Comparison of ENCODE assay signal across 8 cellular contexts in genomic region chr9:114339130-114339908, GRCh38. TPM values are rescaled to one million over a fixed set of nuclear protein-coding genes. Genes with fewer than 3 reads are reported as not detected.
A peak's percentile ranks its signal among the peaks of the same experiment; 100 is the strongest.
DNase-seq lines count a peak whose midpoint lies in the region; ATAC-seq and TF ChIP-seq lines count a peak whose summit lies in the region.

No MANE protein-coding gene starts in this region.

- H3K27ac Mint-ChIP-seq in glutamatergic neuron (ENCODE audit: unreplicated experiment), result no peak overlapping the region

- H3K27me3 ChIP-seq in GM06990 (replicated peaks; ENCODE audit: control insufficient read depth, insufficient read depth, low read length), result no peaks in the 10 kb centered on the region

- peaks cover 2% of the 10 kb centered on the region for H3K9me3 Mint-ChIP-seq in glutamatergic neuron (ENCODE audit: unreplicated experiment)

- DNase-seq in GM06990 (ENCODE audit: extremely low read depth, insufficient read length) (peak; percentile 69), HEK293T (ENCODE audit: extremely low spot score) (peak; percentile 82), RPMI7951 (ENCODE audit: low read depth) (peak; percentile 48), glutamatergic neuron (peak; percentile 70), retinal pigment epithelial cell (ENCODE audit: low read depth) (no peak), NCI-H128 (lab: John Stamatoyannopoulos, UW; ENCODE audit: unreplicated experiment) (no peak)
- DNase-seq in activated effector memory CD4-positive, alpha-beta T cell treated with anti-CD3 and anti-CD28 coated beads, Interleukin-2, amount 50 U/mL, for 16 hours, result peak; percentile 84

- peaks cover 71% of the 10 kb centered on the region for H3K36me3 ChIP-seq in GM06990 (ENCODE audit: control insufficient read depth, insufficient read depth, low read length)

- POLR2A ChIA-PET in HEK293T (lab: Yijun Ruan, JAX), result no interaction called here

- H3K4me3 ChIP-seq in GM06990 (replicated peaks; ENCODE audit: low read depth, low read length) (no peak overlapping the region), retinal pigment epithelial cell (ENCODE audit: low read length) (no peak overlapping the region)

- CTCF ChIA-PET in HEK293T (lab: Yijun Ruan, JAX), result interaction anchor here (0.7 to 1.5 kb wide), 4 partner anchors 9 to 314 kb away, joined by 3 to 5 read pairs (median 3); no protein-coding TSS in a partner anchor

- peak; percentile 89 for TF ChIP-seq CTCF in GM06990 (IDR thresholded peaks at IDR 0.05; ENCODE audit: insufficient read depth, low read length, poor library complexity, severe bottlenecking)
- peak; percentile 94 for TF ChIP-seq CTCF in glutamatergic neuron (IDR thresholded peaks at IDR 0.05; ENCODE audit: partially characterized antibody, unreplicated experiment)
- peak; percentile 94 for TF ChIP-seq CTCF in retinal pigment epithelial cell (conservative IDR thresholded peaks at IDR 0.05; ENCODE audit: low read depth, low read length)

- H3K27me3 Mint-ChIP-seq in glutamatergic neuron (ENCODE audit: unreplicated experiment), result no peaks in the 10 kb centered on the region

- H3K36me3 Mint-ChIP-seq in glutamatergic neuron (ENCODE audit: unreplicated experiment), result no peaks in the 10 kb centered on the region

- no peak overlapping the region for H3K4me3 Mint-ChIP-seq in glutamatergic neuron (ENCODE audit: unreplicated experiment)

- no peak for ATAC-seq in HG03025 (IDR thresholded peaks at IDR 0.05; ENCODE audit: low FRiP score, unreplicated experiment)

- no peaks in the 10 kb centered on the region for H3K4me1 Mint-ChIP-seq in glutamatergic neuron (ENCODE audit: low read depth, unreplicated experiment)

TF ChIP-seq in HEK293T, 16 proteins besides CTCF, POLR2A, EP300 and RAD21:
- TF ChIP-seq TARDBP (IDR thresholded peaks at IDR 0.05), result no peak
- no peak for TF ChIP-seq L3MBTL2 (conservative IDR thresholded peaks at IDR 0.05)
- TF ChIP-seq ARNT (IDR thresholded peaks at IDR 0.05), result no peak
- TF ChIP-seq ZNF384 (IDR thresholded peaks at IDR 0.05), result no peak
- TF ChIP-seq HDGF (IDR thresholded peaks at IDR 0.05; ENCODE audit: borderline replicate concordance), result no peak
- TF ChIP-seq BHLHE40 (IDR thresholded peaks at IDR 0.05; ENCODE audit: borderline replicate concordance), result no peak
- TF ChIP-seq PKNOX1 (IDR thresholded peaks at IDR 0.05), result no peak
- no peak for TF ChIP-seq CTBP1 (IDR thresholded peaks at IDR 0.05; ENCODE audit: borderline replicate concordance)

RNA-seq across cellular contexts. Expression of gene ORM2, which starts 9.7 kb away (rescaled TPM):
- not detected in 2 replicates for total RNA-seq in RPMI7951 (2014; rRNA removed; shearing (Covaris generic))
- total RNA-seq in glutamatergic neuron (ENCODE audit: unreplicated experiment), result not detected

RNA-seq across cellular contexts. Expression of gene ORM1, which starts 16.4 kb away (rescaled TPM):
- not detected in 2 replicates for total RNA-seq in RPMI7951 (2014; rRNA removed; shearing (Covaris generic))
- total RNA-seq in glutamatergic neuron (ENCODE audit: unreplicated experiment), result not detected

RNA-seq across cellular contexts. Expression of gene AKNA, which starts 48.5 kb away (rescaled TPM):
- 2.9 and 4.2 TPM in 2 replicates for total RNA-seq in RPMI7951 (2014; rRNA removed; shearing (Covaris generic))
- 32.6 TPM for total RNA-seq in glutamatergic neuron (ENCODE audit: unreplicated experiment)

Comparison
In these comparisons a context has a peak if more than half of its experiments do, and no peak if none do; other contexts are left out.
1. DNase-seq: peak in GM06990 (single experiment), HEK293T (single experiment), RPMI7951 (single experiment), activated effector memory CD4-positive, alpha-beta T cell treated with anti-CD3 and anti-CD28 coated beads, Interleukin-2, amount 50 U/mL, for 16 hours (single experiment) and glutamatergic neuron (single experiment); none in retinal pigment epithelial cell (single experiment) and NCI-H128 (single experiment).
2. Peak in every context shown above with its lines, with median percentiles within 50 percentile points of each other: CTCF ChIP-seq.